8 cellular contexts compared by ENCODE assay signal in the genomic region with DNA sequence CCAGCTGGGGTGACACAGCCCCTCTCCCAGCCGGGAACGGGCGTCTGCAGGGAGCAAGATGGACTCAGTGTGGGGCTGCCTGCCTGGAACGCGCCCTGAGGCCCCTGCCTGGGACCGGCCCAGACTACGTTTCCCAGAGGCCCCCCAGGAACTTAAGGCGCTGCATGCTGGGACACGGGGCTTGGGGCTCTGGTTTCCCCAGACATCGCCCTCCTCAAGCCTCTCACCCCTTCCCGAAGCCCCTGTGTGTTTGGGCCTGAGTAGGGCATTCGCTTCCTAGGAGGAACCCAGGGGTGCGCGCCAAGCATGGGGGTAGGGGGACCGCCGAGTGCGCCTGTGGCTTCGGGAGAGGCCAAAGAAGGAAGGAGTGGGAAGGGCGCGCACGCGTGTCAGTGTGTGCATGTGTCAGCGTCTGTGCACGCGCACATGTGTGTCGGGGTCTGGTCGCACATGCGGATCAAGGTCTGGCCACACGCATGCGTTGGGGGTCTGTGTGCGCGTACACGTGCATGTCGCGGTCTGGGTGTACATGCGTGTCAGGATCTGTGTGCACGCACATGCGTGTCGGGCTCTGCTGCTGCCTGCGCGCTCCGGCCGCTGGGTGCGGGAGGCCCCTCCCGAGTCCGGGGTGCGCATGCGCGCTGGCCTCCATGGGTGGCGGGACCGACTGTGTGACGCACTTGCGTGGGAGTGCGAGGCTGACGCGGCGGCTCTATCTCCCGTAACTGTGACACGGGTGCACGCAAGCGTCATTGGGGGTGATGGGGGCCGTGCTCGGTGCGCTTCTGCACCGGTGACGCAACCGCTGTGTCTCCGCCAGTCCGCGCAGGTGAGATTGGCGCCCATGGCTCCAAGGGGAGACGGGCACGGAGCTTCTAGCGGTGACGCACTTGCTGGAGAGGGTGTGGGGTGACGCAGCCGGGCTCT. TPM values are rescaled to one million over a fixed set of nuclear protein-coding genes. Genes with fewer than 3 reads are reported as not detected.
A peak's percentile ranks its signal among the peaks of the same experiment; 100 is the strongest.
DNase-seq lines count a peak whose midpoint lies in the region; ATAC-seq, FAIRE-seq and TF ChIP-seq lines count a peak whose summit lies in the region.

No MANE protein-coding gene starts in this region.

- POLR2A ChIA-PET in BJ (lab: Charles Lee), result no interaction called here
- POLR2A ChIA-PET in activated B cell treated with CpG ODN at 0.5 μM for 24 hours (lab: Charles Lee), result interaction anchor here (1.4 kb wide), 2 partner anchors 16 to 34 kb away, joined by 3 to 5 read pairs; a partner anchor contains a TSS

- H3K27me3 Mint-ChIP-seq in activated B cell treated with CpG ODN at 0.5 μM for 24 hours, result no peaks in the 10 kb centered on the region

- no peak for FAIRE-seq in bronchial epithelial cell (lab: Jason Lieb, UNC)

- H3K9me3 ChIP-seq in HUES48 (ENCODE audit: control insufficient read depth, insufficient read depth, low read length), result peaks cover 7% of the 10 kb centered on the region; the same call in 1 of the 2 replicates

- CTCF ChIA-PET in BJ (lab: Yijun Ruan, JAX) (no interaction called here), activated B cell treated with CpG ODN at 0.5 μM for 24 hours (lab: Charles Lee) (no interaction called here)

- H3K27ac ChIP-seq in HUES48 (ENCODE audit: low read depth, low read length), result no peak overlapping the region

- no peaks in the 10 kb centered on the region for H3K27me3 ChIP-seq in BJ (ENCODE audit: control insufficient read depth, insufficient read depth, low read length)
- H3K27me3 ChIP-seq in HUES48 (ENCODE audit: control insufficient read depth, insufficient read depth, low read length), result no peaks in the 10 kb centered on the region
- H3K27me3 ChIP-seq in bronchial epithelial cell (ENCODE audit: control insufficient read depth, insufficient read depth, low read length), result no peaks in the 10 kb centered on the region
- H3K27me3 ChIP-seq in kidney epithelial cell (ENCODE audit: control insufficient read depth, insufficient read depth, low read length), result no peaks in the 10 kb centered on the region

- intact Hi-C loops in activated B cell treated with CpG ODN at 0.5 μM for 24 hours (cut with micrococcal nuclease), result loop anchor here (1.0 kb wide), 1 partner anchor 16 kb away; a partner anchor contains a TSS

- H3K4me1 Mint-ChIP-seq in activated B cell treated with CpG ODN at 0.5 μM for 24 hours, result peaks cover 27% of the 10 kb centered on the region

- peak overlapping the region; percentile 89 for H3K4me3 Mint-ChIP-seq in activated B cell treated with CpG ODN at 0.5 μM for 24 hours

- H3K9me3 Mint-ChIP-seq in activated B cell treated with CpG ODN at 0.5 μM for 24 hours, result no peaks in the 10 kb centered on the region

- DNase-seq in BJ (ENCODE audit: low read depth) (peak; percentile 50), activated B cell treated with CpG ODN at 0.5 μM for 24 hours (peak; percentile 82), bronchial epithelial cell (ENCODE audit: low read depth) (peak; percentile 70), kidney epithelial cell (ENCODE audit: low read depth) (no peak), SIG-M5 (lab: John Stamatoyannopoulos, UW) (no peak)
- peak; percentile 86 to 90 for DNase-seq in stimulated activated CD4-positive, alpha-beta T cell treated with anti-CD3 and anti-CD28 coated beads, Interleukin-2, amount 100 ng/mL, for 24 hours

- H3K36me3 Mint-ChIP-seq in activated B cell treated with CpG ODN at 0.5 μM for 24 hours (ENCODE audit: low read depth), result peaks cover 45% of the 10 kb centered on the region

- H3K27ac Mint-ChIP-seq in activated B cell treated with CpG ODN at 0.5 μM for 24 hours, result peak overlapping the region; percentile 91

- H3K36me3 ChIP-seq in BJ (ENCODE audit: control insufficient read depth, insufficient read depth, low read length) (no peaks in the 10 kb centered on the region), HUES48 (ENCODE audit: control insufficient read depth, insufficient read depth, low read length) (peaks cover 26% of the 10 kb centered on the region), bronchial epithelial cell (ENCODE audit: control insufficient read depth, insufficient read depth, low read length) (no peaks in the 10 kb centered on the region), kidney epithelial cell (ENCODE audit: control insufficient read depth, insufficient read depth, low read length) (no peaks in the 10 kb centered on the region)

- ATAC-seq in GM19397 (IDR thresholded peaks at IDR 0.05; ENCODE audit: unreplicated experiment) (peak; percentile 77), activated B cell treated with CpG ODN at 0.5 μM for 24 hours (ENCODE audit: low read depth) (peak; percentile 81)

- no peak for TF ChIP-seq CTCF in BJ (IDR thresholded peaks at IDR 0.05; ENCODE audit: insufficient read depth, low read depth, low read length)
- no peak for TF ChIP-seq CTCF in activated B cell treated with CpG ODN at 0.5 μM for 24 hours (IDR thresholded peaks at IDR 0.05)
- TF ChIP-seq CTCF in bronchial epithelial cell (IDR thresholded peaks at IDR 0.05; ENCODE audit: insufficient read depth, low read length, severe bottlenecking), result no peak
- no peak for TF ChIP-seq CTCF in kidney epithelial cell (IDR thresholded peaks at IDR 0.05; ENCODE audit: insufficient read depth, low read length, poor library complexity, severe bottlenecking)

- H3K4me3 ChIP-seq in BJ (ENCODE audit: low read depth, low read length), result peak overlapping the region; percentile 47
- H3K4me3 ChIP-seq in HUES48 (ENCODE audit: low read depth, low read length), result peak overlapping the region; percentile 74
- H3K4me3 ChIP-seq in bronchial epithelial cell (ENCODE audit: low read depth, low read length), result peak overlapping the region; percentile 56
- peak overlapping the region; percentile 52 for H3K4me3 ChIP-seq in kidney epithelial cell (ENCODE audit: low read depth, low read length)

- peak overlapping the region; percentile 23 for H3K9ac ChIP-seq in HUES48 (ENCODE audit: low read depth, low read length)

- peaks cover 6% of the 10 kb centered on the region for H3K4me1 ChIP-seq in HUES48 (ENCODE audit: control insufficient read depth, insufficient read depth, low read length)

RNA-seq across cellular contexts. Expression of a gene that starts 16.2 kb away (rescaled TPM):
- polyA plus RNA-seq in BJ (2011; rRNA removed), result 4.8 and 6.1 TPM in 2 replicates
- polyA minus RNA-seq in BJ (2011; rRNA and poly(A)+ RNA removed), result 6.2 and 9.2 TPM in 2 replicates
- 25.5 and 31.7 TPM in 2 replicates for total RNA-seq in activated B cell treated with CpG ODN at 0.5 μM for 24 hours
- total RNA-seq in bronchial epithelial cell, result 6.4 and 6.8 TPM in 2 replicates
- 4.2 and 5.8 TPM in 2 replicates for total RNA-seq in kidney epithelial cell

Comparison
In these comparisons a context has a peak if more than half of its experiments do, and no peak if none do; other contexts are left out.
1. DNase-seq: peak in BJ (single experiment), activated B cell treated with CpG ODN at 0.5 μM for 24 hours (single experiment), bronchial epithelial cell (single experiment) and stimulated activated CD4-positive, alpha-beta T cell treated with anti-CD3 and anti-CD28 coated beads, Interleukin-2, amount 100 ng/mL, for 24 hours (2 of 2); none in kidney epithelial cell (single experiment) and SIG-M5 (single experiment).
2. Peak in every context shown above with its lines, with median percentiles within 50 percentile points of each other: H3K4me3 ChIP-seq.